8 cellular contexts compared by ENCODE assay signal in the genomic region with DNA sequence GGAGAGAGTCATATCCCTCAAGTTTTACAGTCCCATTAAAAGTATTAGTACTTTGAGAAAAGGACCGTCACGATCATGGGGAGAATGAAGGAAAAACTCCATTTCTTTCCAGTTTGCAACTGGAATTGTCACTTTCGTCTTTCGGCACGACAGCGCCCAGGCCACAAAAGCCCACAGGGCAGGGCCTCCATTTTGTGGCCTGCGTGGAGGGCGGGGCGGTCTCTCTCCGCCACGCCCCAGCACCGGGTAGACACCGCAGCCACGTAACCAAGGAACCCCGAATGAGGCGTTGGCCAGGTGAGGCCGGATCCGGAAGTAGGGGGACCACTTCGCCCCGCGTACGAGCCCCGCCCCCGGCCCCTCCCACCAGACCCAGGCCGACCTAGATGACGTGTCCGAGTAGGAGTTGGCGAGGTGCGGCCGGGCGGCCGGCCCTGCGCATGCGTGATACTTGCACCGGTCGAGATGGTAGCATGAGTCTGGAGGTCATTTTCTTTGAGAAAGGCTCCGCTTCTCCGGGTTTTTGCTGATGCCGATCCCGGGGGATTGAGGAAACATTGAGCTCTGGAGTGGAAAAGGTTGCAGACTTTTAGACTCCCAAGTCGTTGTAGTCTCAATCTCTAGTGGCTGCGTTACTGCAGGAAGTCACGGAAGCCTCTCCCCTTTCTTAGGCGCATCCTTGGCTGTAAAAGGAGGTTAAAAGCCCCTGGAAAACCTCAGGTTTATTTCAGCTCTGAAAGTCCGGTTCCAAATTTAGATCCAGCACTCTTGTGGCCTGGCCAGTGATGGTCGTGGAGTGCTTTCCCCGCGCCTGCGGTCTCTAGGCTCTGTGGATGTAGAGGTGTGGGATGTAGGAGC. TPM values are rescaled to one million over a fixed set of nuclear protein-coding genes. Genes with fewer than 3 reads are reported as not detected.
DNase-seq lines count a peak whose midpoint lies in the region; ATAC-seq and TF ChIP-seq lines count a peak whose summit lies in the region.

No MANE protein-coding gene starts in this region.

- DNase-seq in DMS79 treated with DMSO at 0.1 percent for 48 hours (lab: John Stamatoyannopoulos, UW) (peak; percentile 100), Kasumi-1 (lab: John Stamatoyannopoulos, UW) (peak; percentile 94), RKO (ENCODE audit: low spot score) (peak; percentile 91), fibroblast of lung (ENCODE audit: low read depth in 2 of 2) (peak; percentile 97), naive B cell (peak; percentile 91)
- peak; percentile 95 to 96 for DNase-seq in activated T-helper 1 cell treated with anti-CD3 and anti-CD28 coated beads, Interleukin-2, amount 50 U/mL, for 16 hours (ENCODE audit: low read depth in 1 of 2, low spot score in 1 of 2)
- peak; percentile 84 to 94 for DNase-seq in stimulated activated effector memory CD8-positive, alpha-beta T cell treated with anti-CD3 and anti-CD28 coated beads, Interleukin-12 subunit alpha, Interleukin-12 subunit beta, amount 100 ng/mL, for 72 hours (ENCODE audit: low spot score in 2 of 2)

- no peaks in the 10 kb centered on the region for H3K9me3 ChIP-seq in fibroblast of lung (ENCODE audit: control insufficient read depth, insufficient read depth, low read depth, low read length)

- ATAC-seq in GM21786 (IDR thresholded peaks at IDR 0.05; ENCODE audit: unreplicated experiment) (peak; percentile 41), naive B cell (ENCODE audit: low read depth in 2 of 2) (peak; percentile 74 to 77)
- peak; percentile 88 for ATAC-seq in stimulated activated effector memory CD8-positive, alpha-beta T cell treated with anti-CD3 and anti-CD28 coated beads, Interleukin-12 subunit alpha, Interleukin-12 subunit beta, amount 100 ng/mL, for 72 hours

- H3K4me3 ChIP-seq in fibroblast of lung (replicated peaks in 1 of 4; ENCODE audit: control extremely low read depth in 1 of 4, insufficient read depth in 1 of 4, low read depth in 3 of 4, low read length in 4 of 4), result peak overlapping the region; percentile 34 to 85 (median 52)

- H3K27me3 ChIP-seq in fibroblast of lung (ENCODE audit: control insufficient read depth, insufficient read depth, low read length), result no peaks in the 10 kb centered on the region

- peak overlapping the region; percentile 87 for H2AFZ ChIP-seq in fibroblast of lung (ENCODE audit: low read length)

- peak overlapping the region; percentile 44 for H3K9ac ChIP-seq in fibroblast of lung (ENCODE audit: insufficient read depth, low read length)

- H3K27ac ChIP-seq in fibroblast of lung (ENCODE audit: insufficient read depth, low read length), result peak overlapping the region; percentile 75

- peaks cover 21% of the 10 kb centered on the region for H3K79me2 ChIP-seq in fibroblast of lung (ENCODE audit: control insufficient read depth, insufficient read depth, low read length)

- no peaks in the 10 kb centered on the region for H4K20me1 ChIP-seq in fibroblast of lung (ENCODE audit: control insufficient read depth, extremely low read depth, insufficient read depth, low read length)

- H3K4me3 Mint-ChIP-seq in naive B cell, result peak overlapping the region; percentile 87 to 100 (median 93)
- peak overlapping the region; percentile 99 for H3K4me3 Mint-ChIP-seq in stimulated activated effector memory CD8-positive, alpha-beta T cell treated with anti-CD3 and anti-CD28 coated beads, Interleukin-12 subunit alpha, Interleukin-12 subunit beta, amount 100 ng/mL, for 72 hours

- H3K9me3 Mint-ChIP-seq in naive B cell, result peaks cover 0 to 6% (median 0%) of the 10 kb centered on the region in 7 donors
- H3K9me3 Mint-ChIP-seq in stimulated activated effector memory CD8-positive, alpha-beta T cell treated with anti-CD3 and anti-CD28 coated beads, Interleukin-12 subunit alpha, Interleukin-12 subunit beta, amount 100 ng/mL, for 72 hours, result peaks cover 2% of the 10 kb centered on the region

- no peaks in the 10 kb centered on the region for H3K36me3 Mint-ChIP-seq in naive B cell
- peaks cover 55% of the 10 kb centered on the region for H3K36me3 Mint-ChIP-seq in stimulated activated effector memory CD8-positive, alpha-beta T cell treated with anti-CD3 and anti-CD28 coated beads, Interleukin-12 subunit alpha, Interleukin-12 subunit beta, amount 100 ng/mL, for 72 hours

- no peaks in the 10 kb centered on the region for H3K36me3 ChIP-seq in fibroblast of lung (ENCODE audit: control insufficient read depth, insufficient read depth, low read length)

- H3K4me1 Mint-ChIP-seq in naive B cell, result peaks cover 52 to 81% (median 67%) of the 10 kb centered on the region in 3 donors
- peaks cover 74% of the 10 kb centered on the region for H3K4me1 Mint-ChIP-seq in stimulated activated effector memory CD8-positive, alpha-beta T cell treated with anti-CD3 and anti-CD28 coated beads, Interleukin-12 subunit alpha, Interleukin-12 subunit beta, amount 100 ng/mL, for 72 hours

- H3K27me3 Mint-ChIP-seq in naive B cell, result no peaks in the 10 kb centered on the region

- no peak for TF ChIP-seq CTCF in fibroblast of lung (conservative IDR thresholded peaks at IDR 0.05 in 1 of 2, IDR thresholded peaks at IDR 0.05 in 1 of 2; ENCODE audit: low read depth in 1 of 2, low read length in 2 of 2)

- peak overlapping the region; percentile 92 to 97 (median 96) for H3K27ac Mint-ChIP-seq in naive B cell
- H3K27ac Mint-ChIP-seq in stimulated activated effector memory CD8-positive, alpha-beta T cell treated with anti-CD3 and anti-CD28 coated beads, Interleukin-12 subunit alpha, Interleukin-12 subunit beta, amount 100 ng/mL, for 72 hours, result peak overlapping the region; percentile 93

- H3K4me2 ChIP-seq in fibroblast of lung (ENCODE audit: extremely low read depth, insufficient read depth, low read length), result peak overlapping the region; percentile 96

- peaks cover 7% of the 10 kb centered on the region for H3K4me1 ChIP-seq in fibroblast of lung (ENCODE audit: control insufficient read depth, extremely low read depth, insufficient read depth, low read length)

RNA-seq across cellular contexts. Expression of a gene that starts 2.7 kb away (rescaled TPM):
- 95.3 and 109 TPM in 2 replicates for total RNA-seq in fibroblast of lung
- polyA plus RNA-seq in fibroblast of lung, result 116 and 149 TPM in 2 replicates
- 68.7 and 83.5 TPM in 2 replicates for polyA plus RNA-seq in fibroblast of lung (2012)
- 17.5 and 28.0 TPM in 2 replicates for polyA minus RNA-seq in fibroblast of lung (ENCODE audit: low replicate concordance)
- 100 to 1,000 TPM in 1 of 6 donors, 10 to 100 TPM in 5; 60.7 to 140 (median 67.0) TPM for polyA plus RNA-seq in naive B cell (ENCODE audit: low read depth in 6 of 6)

Comparison
In these comparisons a context has a peak if more than half of its experiments do, and no peak if none do; other contexts are left out.
1. Peak in every context shown above with its lines: DNase-seq, ATAC-seq, H3K4me3 ChIP-seq and H3K27ac ChIP-seq.